In genomic region chr9:131266301-131267229, GRCh38 we compare ENCODE assay signal across 9 cellular contexts. TPM values are rescaled to one million over a fixed set of nuclear protein-coding genes. Genes with fewer than 3 reads are reported as not detected.
A peak's percentile ranks its signal among the peaks of the same experiment; 100 is the strongest.
DNase-seq lines count a peak whose midpoint lies in the region; ATAC-seq and TF ChIP-seq lines count a peak whose summit lies in the region.
"Had no signal": no experiment of that assay in that cellular context is flagged by ENCODE, and none has a peak within 500 bp of the region (broad histone marks: within the 10 kb centered on the region; RNA-seq: fewer than 3 reads in every experiment).

No MANE protein-coding gene starts in this region.

- H3K36me3 ChIP-seq in transverse colon (no peaks in the 10 kb centered on the region), trophoblast cell (ENCODE audit: control insufficient read depth in 1 of 2, insufficient read depth in 2 of 2, low read length in 2 of 2) (no peaks in the 10 kb centered on the region)

- H2BK5ac ChIP-seq in trophoblast cell (ENCODE audit: low read depth, low read length, poor library complexity) = no peak overlapping the region

- no peak overlapping the region for H3K4me2 ChIP-seq in trophoblast cell (ENCODE audit: low read length)

- POLR2A ChIA-PET in activated CD4-positive, alpha-beta T cell treated with anti-CD3 and anti-CD28 coated beads, Interleukin-2, amount 10 ng/mL, durations not matched to agents 7 days and 5 days (lab: Charles Lee) = interaction anchor here (1.0 to 1.7 kb wide), 3 partner anchors 9 to 141 kb away, joined by 3 to 7 read pairs (median 4); partner anchors contain the start of genes FAM78A and NUP214

- H3K4me1 ChIP-seq in transverse colon (peaks cover 0 to 23% (median 3%) of the 10 kb centered on the region in 4 donors), trophoblast cell (ENCODE audit: control insufficient read depth in 1 of 2, insufficient read depth in 2 of 2, low read length in 2 of 2) (no peaks in the 10 kb centered on the region)

- no peak overlapping the region for H3K18ac ChIP-seq in trophoblast cell (ENCODE audit: low read length)

- H3K36me3 Mint-ChIP-seq in activated CD4-positive, alpha-beta T cell treated with anti-CD3 and anti-CD28 coated beads, Interleukin-2, amount 10 ng/mL, durations not matched to agents 7 days and 5 days (ENCODE audit: low read depth) = peaks cover 76% of the 10 kb centered on the region
- H3K36me3 Mint-ChIP-seq in activated naive CD4-positive, alpha-beta T cell treated with anti-CD3 and anti-CD28 coated beads, Interleukin-2, amount 50 U/mL, for 72 hours = peaks cover 13 to 20% of the 10 kb centered on the region in 2 donors

- H3K27me3 ChIP-seq in transverse colon (no peaks in the 10 kb centered on the region), trophoblast cell (ENCODE audit: insufficient read depth, low read length) (no peaks in the 10 kb centered on the region)

- H3K14ac ChIP-seq in trophoblast cell (ENCODE audit: low read length) = no peak overlapping the region

- no peak overlapping the region for H2AFZ ChIP-seq in trophoblast cell (ENCODE audit: insufficient read depth, low read length, poor library complexity)

- H3K4me3 Mint-ChIP-seq in activated CD4-positive, alpha-beta T cell treated with anti-CD3 and anti-CD28 coated beads, Interleukin-2, amount 10 ng/mL, durations not matched to agents 7 days and 5 days = peak overlapping the region; percentile 96

- ATAC-seq in activated naive CD4-positive, alpha-beta T cell treated with anti-CD3 and anti-CD28 coated beads, Interleukin-2, amount 50 U/mL, for 72 hours = peak; percentile 35 to 38
- ATAC-seq in left lobe of liver (peak; percentile 10), HG03520 (IDR thresholded peaks at IDR 0.05; ENCODE audit: unreplicated experiment) (no peak)

- no peak overlapping the region for H4K91ac ChIP-seq in trophoblast cell (ENCODE audit: low read depth, low read length)

- no peak overlapping the region for H3K4me3 ChIP-seq in transverse colon
- H3K4me3 ChIP-seq in trophoblast cell (ENCODE audit: low read depth, low read length) = no peak overlapping the region

- intact Hi-C loops in transverse colon (cut with DNase I; ENCODE audit: low total_unique reads) = no loop called here

- H3K9me3 ChIP-seq in transverse colon (no peaks in the 10 kb centered on the region), trophoblast cell (ENCODE audit: insufficient read depth, low read depth, low read length) (no peaks in the 10 kb centered on the region)

- peak; percentile 56 for DNase-seq in activated CD4-positive, alpha-beta T cell treated with anti-CD3 and anti-CD28 coated beads, Interleukin-2, amount 10 ng/mL, durations not matched to agents 7 days and 5 days
- DNase-seq in activated CD4-positive, alpha-beta T cell treated with anti-CD3 and anti-CD28 coated beads, Interleukin-2, amount 50 U/mL, for 4 hours = no peak
- peak in 1 of 2 donors; percentile 43 for DNase-seq in activated naive CD4-positive, alpha-beta T cell treated with anti-CD3 and anti-CD28 coated beads, Interleukin-2, amount 50 U/mL, for 72 hours (ENCODE audit: low spot score in 2 of 2)
- DNase-seq in left lobe of liver (ENCODE audit: low spot score) (no peak), transverse colon (no peak), foreskin melanocyte (no peak), trophoblast cell (no peak)
- DNase-seq: IMR-90 had no signal

- H2BK120ac ChIP-seq in trophoblast cell (ENCODE audit: insufficient read depth, low read length, poor library complexity) = no peak overlapping the region

- no peaks in the 10 kb centered on the region for H3K27me3 Mint-ChIP-seq in activated CD4-positive, alpha-beta T cell treated with anti-CD3 and anti-CD28 coated beads, Interleukin-2, amount 10 ng/mL, durations not matched to agents 7 days and 5 days

- H2BK12ac ChIP-seq in trophoblast cell (ENCODE audit: low read length) = no peak overlapping the region

- H3K9me3 Mint-ChIP-seq in activated CD4-positive, alpha-beta T cell treated with anti-CD3 and anti-CD28 coated beads, Interleukin-2, amount 10 ng/mL, durations not matched to agents 7 days and 5 days = no peaks in the 10 kb centered on the region
- H3K9me3 Mint-ChIP-seq in activated naive CD4-positive, alpha-beta T cell treated with anti-CD3 and anti-CD28 coated beads, Interleukin-2, amount 50 U/mL, for 72 hours = no peaks in the 10 kb centered on the region

- H2AK5ac ChIP-seq in trophoblast cell (ENCODE audit: low read length) = no peak overlapping the region

- H3K79me2 ChIP-seq in trophoblast cell (ENCODE audit: control insufficient read depth, insufficient read depth, low read length, poor library complexity) = no peaks in the 10 kb centered on the region

- H3K79me1 ChIP-seq in trophoblast cell (ENCODE audit: low read length) = no peaks in the 10 kb centered on the region

- no peak overlapping the region for H3K9ac ChIP-seq in trophoblast cell (ENCODE audit: low read length)

- H4K8ac ChIP-seq in trophoblast cell (ENCODE audit: low read depth, low read length) = no peak overlapping the region

- H4K12ac ChIP-seq in trophoblast cell (ENCODE audit: low read depth, low read length) = no peak overlapping the region

- H3K27ac ChIP-seq in transverse colon (peak overlapping the region in 3 of 4 donors; percentile 1 to 37 (median 3)), trophoblast cell (ENCODE audit: low read depth, low read length) (no peak overlapping the region)

- 65 to 68% methylated on average over 8 to 24 of the region's 24 CpGs for WGBS in transverse colon (ENCODE audit: low coverage in 1 of 2), 2 donors
- 60% methylated on average over 1 of the region's 24 CpGs for WGBS in trophoblast cell (ENCODE audit: extremely low coverage, insufficient coverage, insufficient read length)

- no peak for TF ChIP-seq POLR2A in transverse colon (IDR thresholded peaks at IDR 0.05)

- CTCF ChIA-PET in activated CD4-positive, alpha-beta T cell treated with anti-CD3 and anti-CD28 coated beads, Interleukin-2, amount 10 ng/mL, durations not matched to agents 7 days and 5 days (lab: Charles Lee) = interaction anchor here (0.9 to 2.0 kb wide), 5 partner anchors 8 to 26 kb away, joined by 3 to 11 read pairs (median 5); no protein-coding TSS in a partner anchor

- in situ Hi-C loops in transverse colon (cut with MboI; ENCODE audit: low pct_ligation_motif_present in 1 of 4, low pct_unique_long_range_greater_than_20kb in 1 of 4, low sequenced_read_pairs in 3 of 4) = no loop called here

- H3K23ac ChIP-seq in trophoblast cell (ENCODE audit: low read length) = no peak overlapping the region

- TF ChIP-seq EP300 in transverse colon (IDR thresholded peaks at IDR 0.05; ENCODE audit: low read depth) = no peak

- H3K27ac Mint-ChIP-seq in activated CD4-positive, alpha-beta T cell treated with anti-CD3 and anti-CD28 coated beads, Interleukin-2, amount 10 ng/mL, durations not matched to agents 7 days and 5 days = peak overlapping the region; percentile 99
- peak overlapping the region; percentile 85 to 95 for H3K27ac Mint-ChIP-seq in activated naive CD4-positive, alpha-beta T cell treated with anti-CD3 and anti-CD28 coated beads, Interleukin-2, amount 50 U/mL, for 72 hours

- no peak for TF ChIP-seq CTCF in transverse colon (IDR thresholded peaks at IDR 0.05)

- no peak overlapping the region for H3K4ac ChIP-seq in trophoblast cell (ENCODE audit: low read depth, low read length)

- peaks cover 77% of the 10 kb centered on the region for H3K4me1 Mint-ChIP-seq in activated CD4-positive, alpha-beta T cell treated with anti-CD3 and anti-CD28 coated beads, Interleukin-2, amount 10 ng/mL, durations not matched to agents 7 days and 5 days

RNA-seq across cellular contexts. Expression of gene FAM78A, which starts 9.7 kb away (rescaled TPM):
- total RNA-seq in activated CD4-positive, alpha-beta T cell treated with anti-CD3 and anti-CD28 coated beads, Interleukin-2, amount 10 ng/mL, durations not matched to agents 7 days and 5 days = 100 to 1,000 TPM; 118 to 128 TPM
- 10 to 100 TPM; 23.0 to 45.7 TPM for total RNA-seq in activated naive CD4-positive, alpha-beta T cell treated with anti-CD3 and anti-CD28 coated beads, Interleukin-2, amount 50 U/mL, for 72 hours
- total RNA-seq in left lobe of liver (1.2 TPM), transverse colon (1 to 10 TPM in 3 of 4 donors, under 1 TPM in 1; 1.00 to 3.4 (median 2.2) TPM)
- 0.56 and 0.60 TPM in 2 replicates for polyA plus RNA-seq in trophoblast cell (2013)

RNA-seq across cellular contexts. Expression of gene PLPP7, which starts 23.0 kb away (rescaled TPM):
- total RNA-seq in activated CD4-positive, alpha-beta T cell treated with anti-CD3 and anti-CD28 coated beads, Interleukin-2, amount 10 ng/mL, durations not matched to agents 7 days and 5 days = under 1 TPM in 1 of 2 experiments, not detected in 1; 0.21 TPM
- total RNA-seq in activated naive CD4-positive, alpha-beta T cell treated with anti-CD3 and anti-CD28 coated beads, Interleukin-2, amount 50 U/mL, for 72 hours = under 1 TPM; 0.14 to 0.37 TPM
- total RNA-seq in left lobe of liver (0.30 TPM), transverse colon (10 to 100 TPM in 1 of 4 donors, 1 to 10 TPM in 3; 3.0 to 10.3 (median 4.1) TPM)
- 0.10 and 0.17 TPM in 2 replicates for polyA plus RNA-seq in trophoblast cell (2013)

Comparison
In these comparisons a context has a peak if more than half of its experiments do, and no peak if none do; other contexts are left out.
1. RNA of gene FAM78A, which starts 9.7 kb away (total RNA-seq): 118 to 128 TPM in activated CD4-positive, alpha-beta T cell treated with anti-CD3 and anti-CD28 coated beads, Interleukin-2, amount 10 ng/mL, durations not matched to agents 7 days and 5 days and 23.0 to 45.7 TPM in activated naive CD4-positive, alpha-beta T cell treated with anti-CD3 and anti-CD28 coated beads, Interleukin-2, amount 50 U/mL, for 72 hours; 1.00 to 3.4 TPM in transverse colon and 1.2 TPM in left lobe of liver (single experiment); every median in the first group is over 4 times any median in the second.